ENCODE assay signal across 6 cellular contexts in genomic region chr11:65559951-65560537, GRCh38.
DNase-seq lines count a peak whose midpoint lies in the region; ATAC-seq lines count a peak whose summit lies in the region.

No MANE protein-coding gene starts in this region.

- DNase-seq in DMS79 treated with DMSO at 0.1 percent for 48 hours (lab: John Stamatoyannopoulos, UW) (peak; percentile 86), SHP77 treated with DMSO at 0.1 percent for 48 hours (lab: John Stamatoyannopoulos, UW) (peak; percentile 45), hepatic stellate cell (ENCODE audit: low spot score) (peak; percentile 53), NCI-H1048 (lab: John Stamatoyannopoulos, UW) (no peak), AG20443 (ENCODE audit: low spot score) (no peak)

- ATAC-seq in GM18861 (IDR thresholded peaks at IDR 0.05; ENCODE audit: unreplicated experiment) = no peak

Comparison
In these comparisons a context has a peak if more than half of its experiments do, and no peak if none do; other contexts are left out.
1. DNase-seq: peak in DMS79 treated with DMSO at 0.1 percent for 48 hours (single experiment), SHP77 treated with DMSO at 0.1 percent for 48 hours (single experiment) and hepatic stellate cell (single experiment); none in NCI-H1048 (single experiment) and AG20443 (single experiment).